ENCODE assay signal across 18 cellular contexts in the genomic region with DNA sequence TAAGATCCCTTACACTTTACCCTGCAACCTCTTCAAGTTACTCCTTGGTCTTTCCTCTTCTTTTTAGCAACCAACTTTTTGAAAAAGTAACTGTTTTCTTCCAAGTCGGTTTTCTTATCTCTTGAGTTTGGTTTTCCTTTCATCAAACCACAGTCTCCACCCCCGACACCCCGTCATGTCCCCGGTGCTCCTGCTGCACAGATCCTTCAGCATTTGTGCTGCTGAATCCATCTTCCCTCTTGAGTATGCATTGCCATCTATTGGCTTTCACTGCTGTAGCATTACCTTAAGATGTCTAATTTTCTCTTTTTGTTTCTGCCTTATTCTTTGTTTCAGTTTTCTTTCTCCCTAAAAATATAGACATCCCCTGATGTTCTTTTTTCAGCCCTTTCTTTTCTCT.
"Had no signal": no experiment of that assay in that cellular context is flagged by ENCODE, and none has a peak within 500 bp of the region (broad histone marks: within the 10 kb centered on the region; RNA-seq: fewer than 3 reads in every experiment).

No MANE protein-coding gene starts in this region.

- H2AFZ ChIP-seq: neural progenitor cell had no signal

- H3K9me3 Mint-ChIP-seq: activated T-cell treated with anti-CD3 and anti-CD28 coated beads, Interleukin-2, amount 50 U/mL, for 24 hours; mesothelial cell of epicardium; neural progenitor cell; stimulated activated naive CD8-positive, alpha-beta T cell treated with anti-CD3 and anti-CD28 coated beads, Interleukin-15, amount 100 ng/mL, for 72 hours had no signal

- H3K9me3 ChIP-seq: lower lobe of right lung, ovary, testis, upper lobe of right lung had no signal

- ATAC-seq: activated CD8-positive, alpha-beta memory T cell treated with anti-CD3 and anti-CD28 coated beads, Interleukin-2, amount 10 ng/mL, durations not matched to agents 7 days and 5 days; esophagus mucosa; lower lobe of right lung; stimulated activated naive CD8-positive, alpha-beta T cell treated with anti-CD3 and anti-CD28 coated beads, Interleukin-15, amount 100 ng/mL, for 72 hours; upper lobe of right lung had no signal

- H3K4me1 Mint-ChIP-seq: neural progenitor cell; stimulated activated naive CD8-positive, alpha-beta T cell treated with anti-CD3 and anti-CD28 coated beads, Interleukin-15, amount 100 ng/mL, for 72 hours had no signal

- H3K27me3 ChIP-seq: neural progenitor cell, ovary, testis, upper lobe of right lung had no signal

- H3K9ac ChIP-seq: neural progenitor cell had no signal

- H3K27ac ChIP-seq: dorsolateral prefrontal cortex, lower lobe of right lung, neural progenitor cell, ovary, testis, upper lobe of right lung had no signal

- H3K36me3 Mint-ChIP-seq: activated CD8-positive, alpha-beta memory T cell treated with anti-CD3 and anti-CD28 coated beads, Interleukin-2, amount 10 ng/mL, durations not matched to agents 7 days and 5 days; mesothelial cell of epicardium; neural progenitor cell had no signal

- H3K36me3 ChIP-seq: lower lobe of right lung, neural progenitor cell, ovary, upper lobe of right lung had no signal

- H3K4me3 Mint-ChIP-seq: activated CD8-positive, alpha-beta memory T cell treated with anti-CD3 and anti-CD28 coated beads, Interleukin-2, amount 10 ng/mL, durations not matched to agents 7 days and 5 days; activated T-cell treated with anti-CD3 and anti-CD28 coated beads, Interleukin-2, amount 50 U/mL, for 24 hours; mesothelial cell of epicardium; neural progenitor cell; stimulated activated naive CD8-positive, alpha-beta T cell treated with anti-CD3 and anti-CD28 coated beads, Interleukin-15, amount 100 ng/mL, for 72 hours had no signal

- DNase-seq: activated CD4-positive, alpha-beta T cell treated with anti-CD3 and anti-CD28 coated beads for 1 hour; activated CD8-positive, alpha-beta memory T cell treated with anti-CD3 and anti-CD28 coated beads, Interleukin-2, amount 10 ng/mL, durations not matched to agents 7 days and 5 days; activated effector memory CD4-positive, alpha-beta T cell treated with anti-CD3 and anti-CD28 coated beads, Interleukin-2, amount 50 U/mL, for 16 hours; activated T-cell treated with anti-CD3 and anti-CD28 coated beads, Interleukin-2, amount 50 U/mL, for 24 hours; aorta; dorsolateral prefrontal cortex; hypothalamus; kidney glomerular epithelial cell; lower lobe of right lung; ovary; stimulated activated CD4-positive, alpha-beta T cell treated with anti-CD3 and anti-CD28 coated beads, Interleukin-15, amount 100 ng/mL, for 24 hours; stimulated activated CD4-positive, alpha-beta T cell treated with anti-CD3 and anti-CD28 coated beads, Interleukin-4, amount 100 ng/mL, for 24 hours; stimulated activated naive CD8-positive, alpha-beta T cell treated with anti-CD3 and anti-CD28 coated beads, Interleukin-15, amount 100 ng/mL, for 72 hours; testis; upper lobe of right lung had no signal

- H3K4me2 ChIP-seq: neural progenitor cell had no signal

- H3K4me3 ChIP-seq: dorsolateral prefrontal cortex, lower lobe of right lung, neural progenitor cell, ovary, testis, upper lobe of right lung had no signal

- H3K4me1 ChIP-seq: lower lobe of right lung, neural progenitor cell, testis, upper lobe of right lung had no signal

- H3K27ac Mint-ChIP-seq: activated CD8-positive, alpha-beta memory T cell treated with anti-CD3 and anti-CD28 coated beads, Interleukin-2, amount 10 ng/mL, durations not matched to agents 7 days and 5 days; activated T-cell treated with anti-CD3 and anti-CD28 coated beads, Interleukin-2, amount 50 U/mL, for 24 hours; mesothelial cell of epicardium; neural progenitor cell; stimulated activated naive CD8-positive, alpha-beta T cell treated with anti-CD3 and anti-CD28 coated beads, Interleukin-15, amount 100 ng/mL, for 72 hours had no signal
